Comparison of ENCODE assay signal across 10 cellular contexts in the genomic region with DNA sequence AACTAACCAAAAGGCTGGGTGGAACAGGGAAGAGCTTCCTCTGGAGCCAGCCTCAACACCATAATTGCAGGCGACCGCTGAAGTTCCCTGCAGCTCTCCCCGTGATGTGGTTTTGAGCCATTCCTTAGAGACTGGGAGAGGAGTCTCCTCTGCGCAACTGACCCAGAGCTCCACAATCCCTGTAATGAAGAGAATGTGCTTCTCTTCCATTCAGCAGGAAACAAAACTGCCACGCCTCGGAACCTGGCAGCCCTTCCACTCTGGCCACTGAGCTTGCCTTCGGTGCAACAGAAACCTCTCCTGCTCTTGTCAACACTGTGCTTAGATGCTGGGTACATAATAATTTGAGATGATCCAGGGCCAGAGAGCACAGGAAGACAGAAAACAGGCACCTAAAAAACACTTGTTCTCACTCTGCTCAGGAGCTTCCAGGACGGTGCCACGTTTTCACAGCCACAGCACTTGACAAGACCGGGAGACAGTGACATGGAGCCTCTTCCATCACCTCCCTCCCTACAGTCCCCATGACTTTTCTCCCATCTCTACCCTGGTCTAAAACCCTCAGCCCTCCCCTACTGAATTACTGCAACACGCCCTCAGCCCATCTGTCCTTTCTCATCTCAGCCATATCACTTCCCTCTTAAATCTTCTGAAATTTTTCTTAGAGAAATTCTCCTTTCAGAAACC.
A peak's percentile ranks its signal among the peaks of the same experiment; 100 is the strongest.
DNase-seq lines count a peak whose midpoint lies in the region; ATAC-seq and TF ChIP-seq lines count a peak whose summit lies in the region.
"Had no signal": no experiment of that assay in that cellular context is flagged by ENCODE, and none has a peak within 500 bp of the region (broad histone marks: within the 10 kb centered on the region; RNA-seq: fewer than 3 reads in every experiment).

No MANE protein-coding gene starts in this region.

- no peaks in the 10 kb centered on the region for H3K27me3 Mint-ChIP-seq in type B pancreatic cell

- no peak overlapping the region for H3K4me3 ChIP-seq in choroid plexus epithelial cell (ENCODE audit: low read depth, low read length)
- H3K4me3 ChIP-seq in lower lobe of right lung: no peak overlapping the region
- H3K4me3 ChIP-seq: ascending aorta had no signal

- H3K27me3 ChIP-seq in lower lobe of right lung (ENCODE audit: low read depth): no peaks in the 10 kb centered on the region
- H3K27me3 ChIP-seq: ascending aorta, BE2C had no signal

- H3K4me3 Mint-ChIP-seq in type B pancreatic cell: peak overlapping the region; percentile 20

- intact Hi-C loops in lower lobe of right lung (cut with DNase I): no loop called here

- H3K4me1 ChIP-seq in lower lobe of right lung: peaks cover 47% of the 10 kb centered on the region
- H3K4me1 ChIP-seq: BE2C had no signal

- H3K4me1 Mint-ChIP-seq in type B pancreatic cell (ENCODE audit: unreplicated experiment): peaks cover 27% of the 10 kb centered on the region

- DNase-seq in NCI-H748 (lab: John Stamatoyannopoulos, UW; ENCODE audit: unreplicated experiment) (peak; percentile 40), NCI-H748 treated with DMSO at 0.1 percent for 48 hours (lab: John Stamatoyannopoulos, UW) (no peak), choroid plexus epithelial cell (ENCODE audit: low read depth) (peak; percentile 86), lower lobe of right lung (peak; percentile 55), type B pancreatic cell (ENCODE audit: extremely low spot score, unreplicated experiment) (no peak)
- DNase-seq: BE2C had no signal

- no peak for TF ChIP-seq CTCF in choroid plexus epithelial cell (conservative IDR thresholded peaks at IDR 0.05; ENCODE audit: low read depth, low read length)
- TF ChIP-seq CTCF in lower lobe of right lung (IDR thresholded peaks at IDR 0.05): no peak
- TF ChIP-seq CTCF in type B pancreatic cell (conservative IDR thresholded peaks at IDR 0.05): no peak

- peak overlapping the region; percentile 46 for H3K27ac ChIP-seq in lower lobe of right lung
- H3K27ac ChIP-seq: ascending aorta had no signal

- H3K9me3 Mint-ChIP-seq in type B pancreatic cell: no peaks in the 10 kb centered on the region

- no peaks in the 10 kb centered on the region for H3K9me3 ChIP-seq in lower lobe of right lung
- H3K9me3 ChIP-seq: ascending aorta, BE2C had no signal

- peak overlapping the region; percentile 76 for H3K27ac Mint-ChIP-seq in type B pancreatic cell

- no peaks in the 10 kb centered on the region for H3K36me3 ChIP-seq in lower lobe of right lung
- H3K36me3 ChIP-seq: ascending aorta, BE2C had no signal

- ATAC-seq in lower lobe of right lung (peak; percentile 58 to 66), HG02852 (IDR thresholded peaks at IDR 0.05; ENCODE audit: unreplicated experiment) (no peak), HG03045 (IDR thresholded peaks at IDR 0.05; ENCODE audit: unreplicated experiment) (no peak), HG02938 (IDR thresholded peaks at IDR 0.05; ENCODE audit: unreplicated experiment) (no peak)

- peaks cover 5% of the 10 kb centered on the region for H3K36me3 Mint-ChIP-seq in type B pancreatic cell

Comparison
In these comparisons a context has a peak if more than half of its experiments do, and no peak if none do; other contexts are left out.
1. DNase-seq: peak in NCI-H748 (single experiment), choroid plexus epithelial cell (single experiment) and lower lobe of right lung (single experiment); none in NCI-H748 treated with DMSO at 0.1 percent for 48 hours (single experiment) and type B pancreatic cell (single experiment).
2. ATAC-seq: peak in lower lobe of right lung (2 of 2); none in HG02852 (single experiment), HG03045 (single experiment) and HG02938 (single experiment).